Comparison of ENCODE assay signal across 18 cellular contexts in the genomic region with DNA sequence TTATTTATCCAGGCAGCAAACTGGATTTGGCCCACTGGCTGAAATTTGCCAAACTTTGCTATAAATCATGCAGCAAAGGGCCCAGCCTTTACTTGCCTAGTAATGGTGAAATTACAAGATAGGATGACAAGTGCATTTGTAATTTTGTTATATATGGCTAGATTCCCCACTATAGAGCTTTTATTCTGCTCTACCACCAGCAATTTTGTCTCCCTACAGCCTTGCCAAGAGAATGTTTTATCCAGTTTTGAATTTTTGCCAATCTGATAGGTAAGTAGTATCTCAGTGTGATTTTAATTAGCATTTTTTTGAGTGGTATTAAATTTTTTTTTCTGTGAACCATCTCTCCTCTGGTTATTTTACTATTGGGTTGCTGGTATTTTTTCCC.
"Had no signal": no experiment of that assay in that cellular context is flagged by ENCODE, and none has a peak within 500 bp of the region (broad histone marks: within the 10 kb centered on the region; RNA-seq: fewer than 3 reads in every experiment).

No MANE protein-coding gene starts in this region.

- H3K4me3 ChIP-seq: K562 had no signal

- H3K27ac ChIP-seq: HL-60, KMS-11, RWPE1 had no signal

- H3K9ac ChIP-seq: KMS-11 had no signal

- DNase-seq: Kasumi-1; NCI-H1105 treated with DMSO at 0.1 percent for 48 hours; NCI-H1417 treated with DMSO at 0.1 percent for 48 hours; NCI-H146; NCI-H1694 treated with DMSO at 0.1 percent for 48 hours; NCI-H1930; NCI-H2107; NCI-H226; NCI-H524; NCI-H526 treated with DMSO at 0.1 percent for 48 hours; NCI-H748 treated with DMSO at 0.1 percent for 48 hours; NK-92 treated with Interleukin-12 subunit alpha and Interleukin-12 subunit beta, amount 100 ng/mL, for 24 hours; PC-3; SHP77 had no signal

- H3K4me2 ChIP-seq: KMS-11 had no signal
